ENCODE assay signal across 2 cellular contexts in the genomic region with DNA sequence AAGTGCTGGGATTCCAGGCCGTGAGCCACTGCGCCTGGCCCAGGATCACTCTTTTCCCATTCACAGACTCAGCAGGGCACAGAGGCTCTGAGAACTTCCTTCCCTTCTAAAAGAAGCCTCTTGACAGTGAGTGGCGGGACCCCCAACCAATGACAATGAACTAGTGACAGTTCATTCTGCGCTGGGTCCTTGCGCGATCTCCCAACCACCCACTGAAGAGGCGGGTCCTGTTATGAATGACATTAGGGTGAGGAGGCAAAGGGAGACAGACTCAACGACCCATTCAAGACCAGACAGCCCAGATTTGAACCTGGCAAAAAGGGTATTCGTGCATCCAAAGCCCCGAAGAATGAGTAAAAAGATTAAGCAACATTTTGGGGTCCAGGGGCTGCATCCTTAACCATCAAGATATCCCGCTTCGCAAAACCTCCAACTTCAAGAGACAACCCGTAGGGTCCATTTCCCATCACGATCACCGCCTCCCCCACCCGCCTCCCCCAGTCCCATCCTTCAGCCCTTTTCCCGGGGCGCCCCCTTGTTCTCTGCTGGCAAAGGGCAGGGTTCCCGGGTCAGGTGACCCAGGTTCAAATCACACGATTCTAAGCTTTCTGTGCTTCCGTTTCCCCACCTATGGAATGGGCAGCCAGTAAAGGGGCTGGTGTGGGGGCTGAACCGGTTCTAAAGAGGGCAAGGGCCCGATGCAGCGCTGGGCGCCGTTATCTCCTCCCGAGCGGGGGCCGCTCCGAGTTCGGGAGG.
TF ChIP-seq lines count a peak whose summit lies in the region.

No MANE protein-coding gene starts in this region.

TF ChIP-seq in A549, 52 proteins besides CTCF, POLR2A, EP300 and RAD21:
- TF ChIP-seq JUN (IDR thresholded peaks at IDR 0.05) (no peak), PBX3 (IDR thresholded peaks at IDR 0.05) (peak; percentile 84), HOXB13 (CRISPR knock-in tag; IDR thresholded peaks at IDR 0.05; ENCODE audit: low read depth) (no peak), RFX5 (IDR thresholded peaks at IDR 0.05) (no peak)
TF ChIP-seq in A549: peak in this region for 1.

TF ChIP-seq in H1, 55 proteins besides CTCF, POLR2A, EP300 and RAD21:
- TF ChIP-seq BACH1 (IDR thresholded peaks at IDR 0.05; ENCODE audit: low read length) (no peak), KDM4A (IDR thresholded peaks at IDR 0.05; ENCODE audit: low read depth, low read length, severe bottlenecking) (peak; percentile 3), CHD2 (IDR thresholded peaks at IDR 0.05; ENCODE audit: low read length) (peak; percentile 84), SAP30 (IDR thresholded peaks at IDR 0.05; ENCODE audit: insufficient read depth, insufficient replicate concordance, low read length) (peak; percentile 25), TBP (IDR thresholded peaks at IDR 0.05; ENCODE audit: low read depth, low read length) (0 out of 2 replicates have a peak, but pooled peaks have one; percentile 29), SP4 (IDR thresholded peaks at IDR 0.05; ENCODE audit: low read length) (peak; percentile 8; the same call in 1 of the 2 replicates), SP2 (IDR thresholded peaks at IDR 0.05; ENCODE audit: low read length) (peak; percentile 43), BCL11A (IDR thresholded peaks at IDR 0.05; ENCODE audit: low read depth in 2 of 2, low read length in 2 of 2) (no peak), HDAC2 (IDR thresholded peaks at IDR 0.05; ENCODE audit: borderline replicate concordance in 1 of 2, low read depth in 2 of 2, low read length in 2 of 2) (peak in 1 of 2 experiments; percentile 68; a peak in 1 of 4 replicates), SIN3A (conservative IDR thresholded peaks at IDR 0.05 in 1 of 2, IDR thresholded peaks at IDR 0.05 in 1 of 2; ENCODE audit: low read depth in 1 of 2, low read length in 2 of 2) (peak; percentile 94), JUN (IDR thresholded peaks at IDR 0.05; ENCODE audit: low read depth, low read length) (no peak), RFX5 (IDR thresholded peaks at IDR 0.05; ENCODE audit: borderline replicate concordance, low read depth, low read length) (no peak), SUZ12 (IDR thresholded peaks at IDR 0.05; ENCODE audit: low read length) (no peak), HDAC6 (IDR thresholded peaks at IDR 0.05; ENCODE audit: low read depth, low read length) (no peak), SP1 (IDR thresholded peaks at IDR 0.05; ENCODE audit: low read depth, low read length) (peak; percentile 94), ASH2L (IDR thresholded peaks at IDR 0.05; ENCODE audit: low read length) (peak; percentile 33)
- TF ChIP-seq, protein P1, sequence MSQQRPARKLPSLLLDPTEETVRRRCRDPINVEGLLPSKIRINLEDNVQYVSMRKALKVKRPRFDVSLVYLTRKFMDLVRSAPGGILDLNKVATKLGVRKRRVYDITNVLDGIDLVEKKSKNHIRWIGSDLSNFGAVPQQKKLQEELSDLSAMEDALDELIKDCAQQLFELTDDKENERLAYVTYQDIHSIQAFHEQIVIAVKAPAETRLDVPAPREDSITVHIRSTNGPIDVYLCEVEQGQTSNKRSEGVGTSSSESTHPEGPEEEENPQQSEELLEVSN (IDR thresholded peaks at IDR 0.05), result no peak
